In the genomic region with DNA sequence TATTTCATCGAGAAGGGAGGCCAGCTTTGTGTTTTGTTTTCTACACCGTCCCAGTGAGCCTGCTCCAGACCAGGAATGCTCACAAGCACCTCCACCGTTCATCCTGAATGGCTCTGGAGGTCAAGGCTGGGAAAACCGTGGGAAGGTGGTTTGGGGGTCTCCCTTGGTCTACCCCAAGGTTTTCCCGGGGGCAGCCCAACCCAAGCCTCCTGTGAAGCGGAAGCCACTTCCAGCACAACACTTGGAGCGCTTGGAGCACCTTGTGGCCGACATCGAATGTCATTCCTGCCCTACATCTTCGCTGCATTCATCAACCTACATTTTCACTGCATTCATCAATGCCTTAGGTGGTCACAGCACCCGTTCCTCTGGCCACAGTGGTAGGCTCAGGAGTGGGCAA, we compare ENCODE assay signal across 19 cellular contexts.
DNase-seq lines count a peak whose midpoint lies in the region; ATAC-seq and TF ChIP-seq lines count a peak whose summit lies in the region.
"Had no signal": no experiment of that assay in that cellular context is flagged by ENCODE, and none has a peak within 500 bp of the region (broad histone marks: within the 10 kb centered on the region; RNA-seq: fewer than 3 reads in every experiment).

No MANE protein-coding gene starts in this region.

- no peaks in the 10 kb centered on the region for H3K4me1 Mint-ChIP-seq in activated naive CD4-positive, alpha-beta T cell treated with anti-CD3 and anti-CD28 coated beads, Interleukin-2, amount 10 ng/mL, durations not matched to agents 7 days and 5 days
- H3K4me1 Mint-ChIP-seq: B cell had no signal

- peaks cover 20% of the 10 kb centered on the region for H3K27me3 Mint-ChIP-seq in activated naive CD4-positive, alpha-beta T cell treated with anti-CD3 and anti-CD28 coated beads, Interleukin-2, amount 10 ng/mL, durations not matched to agents 7 days and 5 days

- H3K27ac ChIP-seq in left ventricle myocardium inferior (replicated peaks) (peak overlapping the region; percentile 63), neuronal stem cell (replicated peaks; ENCODE audit: low read length) (no peak overlapping the region), tibial artery (peak overlapping the region; percentile 79 to 84)
- H3K27ac ChIP-seq: 22Rv1; BLaER1 treated with 17β-estradiol and CSF1 and Interleukin-3, amounts not matched to agents 10 nM and 100 nM; C4-2B had no signal

- H3K4me1 ChIP-seq in left ventricle myocardium inferior: peaks cover 13% of the 10 kb centered on the region
- peaks cover 0 to 3% of the 10 kb centered on the region in 2 donors for H3K4me1 ChIP-seq in neuronal stem cell (ENCODE audit: control insufficient read depth in 2 of 2, insufficient read depth in 1 of 2, low read depth in 1 of 2, low read length in 2 of 2)
- peaks cover 6 to 42% (median 26%) of the 10 kb centered on the region in 4 donors for H3K4me1 ChIP-seq in tibial artery
- H3K4me1 ChIP-seq: A549, Caco-2 had no signal

- H2BK120ac ChIP-seq in neuronal stem cell (ENCODE audit: low read depth, low read length): no peak overlapping the region

- H3K18ac ChIP-seq in neuronal stem cell (ENCODE audit: low read length): no peak overlapping the region

- no peak overlapping the region for H3K9ac ChIP-seq in neuronal stem cell (ENCODE audit: low read depth, low read length, poor library complexity)
- H3K9ac ChIP-seq: BLaER1 treated with 17β-estradiol and CSF1 and Interleukin-3, amounts not matched to agents 10 nM and 100 nM had no signal

- H3K4me3 Mint-ChIP-seq in activated naive CD4-positive, alpha-beta T cell treated with anti-CD3 and anti-CD28 coated beads, Interleukin-2, amount 10 ng/mL, durations not matched to agents 7 days and 5 days: no peak overlapping the region
- H3K4me3 Mint-ChIP-seq: B cell; CD4-positive, alpha-beta T cell; CD8-positive, alpha-beta T cell had no signal

- H3K36me3 Mint-ChIP-seq in activated naive CD4-positive, alpha-beta T cell treated with anti-CD3 and anti-CD28 coated beads, Interleukin-2, amount 10 ng/mL, durations not matched to agents 7 days and 5 days: no peaks in the 10 kb centered on the region
- H3K36me3 Mint-ChIP-seq: CD8-positive, alpha-beta T cell had no signal

- H3K27me3 ChIP-seq in left ventricle myocardium inferior (ENCODE audit: low read depth) (peaks cover 61% of the 10 kb centered on the region), neuronal stem cell (ENCODE audit: control insufficient read depth in 3 of 3, insufficient read depth in 3 of 3, low read depth in 1 of 3, low read length in 3 of 3) (peaks cover 0 to 6% (median 0%) of the 10 kb centered on the region in 3 experiments), tibial artery (no peaks in the 10 kb centered on the region)
- H3K27me3 ChIP-seq: BLaER1 treated with 17β-estradiol and CSF1 and Interleukin-3, amounts not matched to agents 10 nM and 100 nM had no signal

- CTCF ChIA-PET in activated naive CD4-positive, alpha-beta T cell treated with anti-CD3 and anti-CD28 coated beads, Interleukin-2, amount 10 ng/mL, durations not matched to agents 7 days and 5 days (lab: Charles Lee): no interaction called here

- H3K9me3 ChIP-seq in left ventricle myocardium inferior (replicated peaks): no peaks in the 10 kb centered on the region
- H3K9me3 ChIP-seq in neuronal stem cell (replicated peaks in 1 of 2; ENCODE audit: control insufficient read depth in 2 of 2, insufficient read depth in 1 of 2, low read depth in 1 of 2, low read length in 2 of 2): no peaks in the 10 kb centered on the region
- no peaks in the 10 kb centered on the region for H3K9me3 ChIP-seq in tibial artery
- H3K9me3 ChIP-seq: A549; BLaER1 treated with 17β-estradiol and CSF1 and Interleukin-3, amounts not matched to agents 10 nM and 100 nM; Caco-2 had no signal

- H3K36me3 ChIP-seq in left ventricle myocardium inferior (no peaks in the 10 kb centered on the region), neuronal stem cell (replicated peaks in 1 of 2; ENCODE audit: control insufficient read depth in 2 of 2, insufficient read depth in 2 of 2, low read length in 2 of 2) (no peaks in the 10 kb centered on the region), tibial artery (no peaks in the 10 kb centered on the region)
- H3K36me3 ChIP-seq: BLaER1 treated with 17β-estradiol and CSF1 and Interleukin-3, amounts not matched to agents 10 nM and 100 nM had no signal

- DNase-seq in left ventricle myocardium inferior: no peak
- DNase-seq in left ventricle myocardium superior: no peak
- no peak for DNase-seq in neuronal stem cell (ENCODE audit: low spot score)
- DNase-seq in tibial artery: no peak
- no peak for DNase-seq in activated CD4-positive, CD25-positive, alpha-beta regulatory T cell treated with anti-CD3 and anti-CD28 coated beads, Interleukin-2, amount 50 U/mL, for 72 hours
- DNase-seq in activated naive CD4-positive, alpha-beta T cell treated with anti-CD3 and anti-CD28 coated beads, Interleukin-2, amount 10 ng/mL, durations not matched to agents 7 days and 5 days: no peak
- no peak for DNase-seq in T1000 (lab: John Stamatoyannopoulos, UW)
- DNase-seq: AML-193; Caco-2; Calu3; CD4-positive, alpha-beta T cell; CD8-positive, alpha-beta T cell; DMS79 treated with DMSO at 0.1 percent for 48 hours; GF-D8 had no signal

- H2BK5ac ChIP-seq in neuronal stem cell (ENCODE audit: low read length): no peak overlapping the region

- no peak overlapping the region for H3K4ac ChIP-seq in neuronal stem cell (ENCODE audit: low read length)

- peak overlapping the region; percentile 67 for H4K8ac ChIP-seq in neuronal stem cell (ENCODE audit: low read depth, low read length)

- H2AK5ac ChIP-seq in neuronal stem cell (ENCODE audit: low read depth, low read length): peak overlapping the region; percentile 48

- no peak overlapping the region for H3K4me2 ChIP-seq in neuronal stem cell (ENCODE audit: insufficient read depth, low read length, poor library complexity, severe bottlenecking)
- H3K4me2 ChIP-seq: A549; BLaER1 treated with 17β-estradiol and CSF1 and Interleukin-3, amounts not matched to agents 10 nM and 100 nM had no signal

- intact Hi-C loops in left ventricle myocardium inferior (cut with micrococcal nuclease) (no loop called here), left ventricle myocardium superior (cut with micrococcal nuclease) (no loop called here), tibial artery (cut with DNase I; ENCODE audit: low total_unique reads) (loop anchor here (5.0 kb wide), 1 partner anchor 308 kb away; no protein-coding TSS in a partner anchor)

- H3K27ac Mint-ChIP-seq in activated naive CD4-positive, alpha-beta T cell treated with anti-CD3 and anti-CD28 coated beads, Interleukin-2, amount 10 ng/mL, durations not matched to agents 7 days and 5 days: no peak overlapping the region
- H3K27ac Mint-ChIP-seq: B cell; CD4-positive, alpha-beta T cell; CD8-positive, alpha-beta T cell had no signal

- no peak overlapping the region for H3K14ac ChIP-seq in neuronal stem cell (ENCODE audit: low read length)

- no CpG with 5 or more reads among the region's 11 CpGs for WGBS in neuronal stem cell (ENCODE audit: extremely low coverage in 2 of 2, insufficient read length in 2 of 2, insufficient replicate concordance in 1 of 2), 2 donors

- no peak overlapping the region for H2AFZ ChIP-seq in neuronal stem cell (ENCODE audit: low read length)

- no peak overlapping the region for H3K23ac ChIP-seq in neuronal stem cell (ENCODE audit: low read depth, low read length, poor library complexity)

- no peak overlapping the region for H4K91ac ChIP-seq in neuronal stem cell (ENCODE audit: low read depth, low read length, poor library complexity)

- no peak for ATAC-seq in left ventricle myocardium superior
- ATAC-seq: A549; CD8-positive, alpha-beta T cell had no signal

- no peaks in the 10 kb centered on the region for H3K79me1 ChIP-seq in neuronal stem cell (ENCODE audit: low read depth, low read length)

- H3K9me3 Mint-ChIP-seq in activated naive CD4-positive, alpha-beta T cell treated with anti-CD3 and anti-CD28 coated beads, Interleukin-2, amount 10 ng/mL, durations not matched to agents 7 days and 5 days: no peaks in the 10 kb centered on the region
- H3K9me3 Mint-ChIP-seq: CD4-positive, alpha-beta T cell; CD8-positive, alpha-beta T cell had no signal

- no peak overlapping the region for H2BK15ac ChIP-seq in neuronal stem cell (ENCODE audit: low read length)

- H3K4me3 ChIP-seq in left ventricle myocardium inferior (no peak overlapping the region), neuronal stem cell (ENCODE audit: low read length in 2 of 2) (no peak overlapping the region), tibial artery (no peak overlapping the region)
- H3K4me3 ChIP-seq: A549; BLaER1 treated with 17β-estradiol and CSF1 and Interleukin-3, amounts not matched to agents 10 nM and 100 nM had no signal

- no peak overlapping the region for H2BK12ac ChIP-seq in neuronal stem cell (ENCODE audit: low read length)

- no peak for TF ChIP-seq CTCF in left ventricle myocardium inferior (IDR thresholded peaks at IDR 0.05; ENCODE audit: borderline replicate concordance)
- no peak for TF ChIP-seq CTCF in tibial artery (IDR thresholded peaks at IDR 0.05)
